In the genomic region with DNA sequence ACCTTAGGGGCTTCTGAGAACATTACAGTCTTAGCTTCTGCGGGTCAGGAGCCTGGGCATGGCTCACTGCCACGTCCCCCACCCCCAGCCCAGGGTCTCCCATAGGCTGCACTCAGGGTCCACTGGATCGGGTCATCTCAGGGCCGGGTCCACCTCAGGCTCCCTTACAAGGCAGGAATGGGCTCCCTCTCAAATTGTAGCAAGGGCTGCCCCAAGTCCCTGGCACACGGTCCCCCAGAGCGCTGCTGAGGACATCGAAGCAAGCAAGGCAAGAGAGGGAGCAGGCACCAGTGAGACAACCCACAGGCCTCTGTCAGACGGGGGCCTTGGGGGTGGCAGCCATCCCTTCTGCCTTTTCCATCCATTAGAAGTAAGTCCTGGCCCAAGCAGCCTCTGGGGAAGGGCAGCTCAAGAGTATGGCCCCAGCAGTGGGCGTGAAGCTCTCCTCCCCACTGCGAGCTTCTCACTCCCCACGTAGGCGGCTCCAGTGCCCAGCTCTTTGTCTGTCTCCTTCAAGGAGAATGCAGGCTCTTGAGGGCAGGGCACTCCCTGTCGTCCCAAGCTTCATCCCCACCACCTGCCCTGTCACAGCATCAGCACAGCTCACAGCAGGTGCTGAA, we compare ENCODE assay signal across 22 cellular contexts. TPM values are rescaled to one million over a fixed set of nuclear protein-coding genes. Genes with fewer than 3 reads are reported as not detected.
DNase-seq lines count a peak whose midpoint lies in the region; ATAC-seq and TF ChIP-seq lines count a peak whose summit lies in the region.
"Had no signal": no experiment of that assay in that cellular context is flagged by ENCODE, and none has a peak within 500 bp of the region (broad histone marks: within the 10 kb centered on the region; RNA-seq: fewer than 3 reads in every experiment).

No MANE protein-coding gene starts in this region.

- CTCF ChIA-PET in HEK293 (lab: Yijun Ruan, JAX) = no interaction called here

- no peaks in the 10 kb centered on the region for H3K9me3 ChIP-seq in HEK293 (ENCODE audit: control insufficient read depth, insufficient read depth, low read depth, low read length)
- no peaks in the 10 kb centered on the region for H3K9me3 ChIP-seq in lower lobe of right lung
- H3K9me3 ChIP-seq in aorta (ENCODE audit: control insufficient read depth, low read length) = no peaks in the 10 kb centered on the region
- H3K9me3 ChIP-seq: A549, SK-N-SH had no signal

- ATAC-seq in left cardiac atrium = no peak
- no peak for ATAC-seq in Right ventricle myocardium inferior
- no peak for ATAC-seq in lower lobe of right lung
- no peak for ATAC-seq in aorta (ENCODE audit: low FRiP score)
- ATAC-seq: A549 had no signal

- H3K4me1 ChIP-seq in HEK293 (ENCODE audit: control insufficient read depth, insufficient read depth, low read length) (no peaks in the 10 kb centered on the region), lower lobe of right lung (no peaks in the 10 kb centered on the region), aorta (ENCODE audit: control insufficient read depth in 1 of 2, insufficient read depth in 2 of 2, low read length in 2 of 2) (no peaks in the 10 kb centered on the region)
- H3K4me1 ChIP-seq: A549 had no signal

- no peak overlapping the region for H3K4me3 ChIP-seq in HEK293 (ENCODE audit: low read depth, low read length)
- no peak overlapping the region for H3K4me3 ChIP-seq in lower lobe of right lung
- H3K4me3 ChIP-seq in aorta (ENCODE audit: low read length in 2 of 2) = no peak overlapping the region
- H3K4me3 ChIP-seq: A549, PC-9 had no signal

- H3K27ac ChIP-seq in HEK293 (ENCODE audit: extremely low read depth, low read depth, low read length) (no peak overlapping the region), lower lobe of right lung (no peak overlapping the region), aorta (ENCODE audit: low read depth in 1 of 2, low read length in 2 of 2) (no peak overlapping the region)
- H3K27ac ChIP-seq: A549, PC-9 had no signal

- WGBS in aorta, 2 donors = 87 to 88% methylated on average over 13 of the region's 13 CpGs

- POLR2A ChIA-PET in HEK293 (lab: Yijun Ruan, JAX) = no interaction called here

- DNase-seq in left cardiac atrium (peak; percentile 7), Right ventricle myocardium inferior (ENCODE audit: missing footprints) (no peak), lower lobe of right lung (peak; percentile 32), aorta (peak; percentile 28 to 54), SKM-1 treated with dmso at 0.1 percent for 144 hours (lab: John Stamatoyannopoulos, UW; ENCODE audit: unreplicated experiment) (no peak)
- no peak for DNase-seq in activated effector memory CD4-positive, alpha-beta T cell treated with anti-CD3 and anti-CD28 coated beads, Interleukin-2, amount 50 U/mL, for 16 hours
- DNase-seq: CD4-positive, alpha-beta T cell; COR-L47; DMS79; H7; KG1; NCI-H1092 treated with DMSO at 0.1 percent for 48 hours; NCI-H1436 treated with DMSO at 0.1 percent for 48 hours; NCI-H1930; NCI-H2227 treated with DMSO at 0.1 percent for 48 hours; NCI-H510A; PC-9; RPMI8226; SIG-M5; SK-N-SH had no signal

- H3K27me3 ChIP-seq in lower lobe of right lung (ENCODE audit: low read depth) = peaks cover 9% of the 10 kb centered on the region
- H3K27me3 ChIP-seq in aorta (ENCODE audit: control insufficient read depth in 1 of 2, insufficient read depth in 2 of 2, low read length in 1 of 2) = no peaks in the 10 kb centered on the region

- H3K36me3 ChIP-seq in HEK293 (ENCODE audit: control insufficient read depth in 2 of 2, insufficient read depth in 1 of 2, low read length in 2 of 2) = no peaks in the 10 kb centered on the region
- no peaks in the 10 kb centered on the region for H3K36me3 ChIP-seq in lower lobe of right lung
- no peaks in the 10 kb centered on the region for H3K36me3 ChIP-seq in aorta (ENCODE audit: control insufficient read depth in 1 of 2, insufficient read depth in 2 of 2, low read length in 1 of 2)

- intact Hi-C loops in left cardiac atrium (cut with DNase I) (no loop called here), Right ventricle myocardium inferior (cut with DNase I) (no loop called here), lower lobe of right lung (cut with DNase I) (no loop called here), aorta (cut with DNase I) (no loop called here)

- no peak for TF ChIP-seq CTCF in HEK293 (tag by site-specific recombination; IDR thresholded peaks at IDR 0.05)
- no peak for TF ChIP-seq CTCF in lower lobe of right lung (IDR thresholded peaks at IDR 0.05)

TF ChIP-seq in HEK293, 187 proteins besides CTCF, POLR2A, EP300 and RAD21:
- peak; percentile 46 for TF ChIP-seq ZFHX2 (tag by site-specific recombination; conservative IDR thresholded peaks at IDR 0.05)
- TF ChIP-seq ZNF132 (tag by site-specific recombination; IDR thresholded peaks at IDR 0.05; ENCODE audit: borderline replicate concordance) = no peak
- peak; percentile 50; the same call in 1 of the 2 replicates for TF ChIP-seq EGR2 (tag by site-specific recombination; IDR thresholded peaks at IDR 0.05; ENCODE audit: low read depth)

RNA-seq across cellular contexts. Expression of a gene that starts 18.0 kb away (rescaled TPM):
- total RNA-seq in left cardiac atrium = 1 to 10 TPM in 1 of 2 donors, under 1 TPM in 1; 0.84 to 6.1 TPM
- total RNA-seq in Right ventricle myocardium inferior = 7.7 TPM
- 0.68 TPM for total RNA-seq in lower lobe of right lung
- total RNA-seq in aorta = 1 to 10 TPM in 1 of 2 donors, under 1 TPM in 1; 0.29 to 2.5 TPM
- under 1 TPM in 1 of 2 donors, not detected in 1; 0.25 TPM for polyA plus RNA-seq in aorta
- total RNA-seq: CD4-positive, alpha-beta T cell; PC-9 had no signal

Comparison
In these comparisons a context has a peak if more than half of its experiments do, and no peak if none do; other contexts are left out.
1. DNase-seq: peak in left cardiac atrium (single experiment), lower lobe of right lung (single experiment) and aorta (2 of 2); none in Right ventricle myocardium inferior (single experiment), SKM-1 treated with dmso at 0.1 percent for 144 hours (single experiment) and activated effector memory CD4-positive, alpha-beta T cell treated with anti-CD3 and anti-CD28 coated beads, Interleukin-2, amount 50 U/mL, for 16 hours (single experiment).